Comparison of ENCODE assay signal across 8 cellular contexts in the genomic region with DNA sequence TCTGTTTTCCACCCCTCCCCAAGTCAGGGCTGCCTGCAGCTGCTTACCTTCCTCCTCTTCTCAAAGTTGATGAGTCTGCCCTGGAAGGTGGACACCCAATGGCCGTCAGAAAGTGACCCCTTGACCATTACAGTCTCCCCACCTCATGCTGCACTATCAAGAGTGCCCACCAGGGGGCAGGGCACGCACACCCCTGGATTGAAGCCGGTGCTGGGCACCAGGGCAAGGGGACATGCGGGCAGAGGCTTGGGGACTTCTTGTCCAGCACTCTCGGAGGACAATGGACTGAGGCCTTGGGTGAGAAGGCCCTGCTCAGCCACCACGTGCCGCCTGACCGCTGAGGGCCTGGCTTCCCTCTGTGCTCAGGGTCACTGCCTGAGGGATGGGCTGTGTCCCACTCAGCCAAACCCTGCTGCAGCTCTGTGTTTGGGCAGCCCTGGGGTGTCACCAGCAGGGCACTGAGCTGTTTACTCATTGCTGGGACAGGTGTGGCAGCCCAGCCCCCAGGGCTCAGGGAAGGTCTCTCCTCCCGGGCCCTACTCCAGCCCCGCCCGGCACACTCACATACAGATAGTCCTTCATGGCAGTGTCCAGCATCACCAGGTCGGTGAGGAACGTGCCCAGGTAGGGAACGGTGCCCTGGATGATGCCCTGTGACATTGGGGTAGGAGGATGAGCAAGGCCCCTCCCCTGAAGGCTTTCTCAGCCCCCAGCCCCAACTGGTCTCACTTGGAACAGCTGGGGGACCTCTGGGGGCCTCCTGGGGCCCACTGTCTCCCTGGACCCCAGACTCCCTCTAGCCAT. TPM values are rescaled to one million over a fixed set of nuclear protein-coding genes. Genes with fewer than 3 reads are reported as not detected.
DNase-seq lines count a peak whose midpoint lies in the region; ATAC-seq and TF ChIP-seq lines count a peak whose summit lies in the region.

No MANE protein-coding gene starts in this region.

- no peaks in the 10 kb centered on the region for H3K9me3 ChIP-seq in SK-N-SH

- WGBS in SK-N-SH (ENCODE audit: low lambda C conversion rate) = 79% methylated on average over 7 of the region's 14 CpGs

- TF ChIP-seq RAD21 in SK-N-SH (IDR thresholded peaks at IDR 0.05; ENCODE audit: low read length) = peak; percentile 92

- H3K79me2 ChIP-seq in SK-N-SH (ENCODE audit: insufficient read depth) = no peaks in the 10 kb centered on the region

- no peak for TF ChIP-seq EP300 in SK-N-SH (IDR thresholded peaks at IDR 0.05; ENCODE audit: borderline replicate concordance in 1 of 2, low read depth in 1 of 2, low read length in 1 of 2)

- CTCF ChIA-PET in SK-N-SH (lab: Yijun Ruan, JAX) = interaction anchor here (0.6 to 30.3 kb wide), 29 partner anchors 8 to 226 kb away, joined by 3 to 810 read pairs (median 3); a partner anchor contains a TSS

- H3F3A ChIP-seq in SK-N-SH (replicated peaks; ENCODE audit: insufficient read depth) = no peaks in the 10 kb centered on the region

- H3K4me3 ChIP-seq in GM12875 (ENCODE audit: low read depth, low read length) (no peak overlapping the region), SK-N-SH (ENCODE audit: low read depth in 2 of 2, low read length in 1 of 2) (no peak overlapping the region; a peak in 1 of 4 replicates)

- H4K20me1 ChIP-seq in SK-N-SH (ENCODE audit: insufficient read depth) = 0 out of 2 replicates have a peak, but pooled peaks cover 7% of the 10 kb centered on the region

- TF ChIP-seq CTCF in GM12875 (IDR thresholded peaks at IDR 0.05; ENCODE audit: borderline replicate concordance, insufficient read depth, low read depth, low read length) (peak; percentile 95), SK-N-SH (IDR thresholded peaks at IDR 0.05) (peak; percentile 94)

- no peaks in the 10 kb centered on the region for H3K27me3 ChIP-seq in SK-N-SH (ENCODE audit: insufficient read depth)

- peaks cover 0 to 2% of the 10 kb centered on the region in 2 experiments; a peak in 1 of 4 replicates for H3K4me1 ChIP-seq in SK-N-SH (ENCODE audit: control insufficient read depth in 1 of 2, insufficient read depth in 2 of 2, low read depth in 1 of 2, low read length in 1 of 2)

- no peak overlapping the region for H3K9ac ChIP-seq in SK-N-SH

- peaks cover 26 to 82% of the 10 kb centered on the region in 2 experiments for H3K36me3 ChIP-seq in SK-N-SH (replicated peaks in 1 of 2; ENCODE audit: control insufficient read depth in 1 of 2, insufficient read depth in 2 of 2, low read length in 1 of 2)

- H3K27ac ChIP-seq in SK-N-SH (ENCODE audit: low read depth in 2 of 2, low read length in 1 of 2) (peak overlapping the region in 1 of 2 experiments; percentile 50; a peak in 1 of 4 replicates), angular gyrus (ENCODE audit: low read depth, low read length) (peak overlapping the region; percentile 73)

- H2AFZ ChIP-seq in SK-N-SH (ENCODE audit: low read depth) = no peak overlapping the region

- intact Hi-C loops in left cardiac atrium (cut with DNase I) = loop anchor here in 1 of 2 donors (1.0 kb wide), 1 partner anchor 44 kb away; no protein-coding TSS in a partner anchor

- no peak overlapping the region for H3K4me2 ChIP-seq in SK-N-SH

- H3K9me2 ChIP-seq in SK-N-SH = no peaks in the 10 kb centered on the region

- POLR2A ChIA-PET in SK-N-SH (lab: Yijun Ruan, JAX) = interaction anchor here (1.0 to 1.3 kb wide), 3 partner anchors 13 to 41 kb away, joined by 4 to 6 read pairs (median 4); no protein-coding TSS in a partner anchor

- DNase-seq in 8988T (peak; percentile 79), SK-N-SH (peak; percentile 93), left cardiac atrium (peak; percentile 73), retina (peak; percentile 77), SIG-M5 (lab: John Stamatoyannopoulos, UW) (no peak)

- ATAC-seq in left cardiac atrium = peak; percentile 73 to 82
- no peak for ATAC-seq in HG02623 (IDR thresholded peaks at IDR 0.05; ENCODE audit: unreplicated experiment)

TF ChIP-seq in SK-N-SH, 30 proteins besides CTCF, POLR2A, EP300 and RAD21:
- TF ChIP-seq, protein P1, sequence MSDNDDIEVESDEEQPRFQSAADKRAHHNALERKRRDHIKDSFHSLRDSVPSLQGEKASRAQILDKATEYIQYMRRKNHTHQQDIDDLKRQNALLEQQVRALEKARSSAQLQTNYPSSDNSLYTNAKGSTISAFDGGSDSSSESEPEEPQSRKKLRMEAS (IDR thresholded peaks at IDR 0.05; ENCODE audit: low read depth) = no peak
- peak; percentile 94 for TF ChIP-seq SMC3 (IDR thresholded peaks at IDR 0.05; ENCODE audit: low read depth, low read length)
- TF ChIP-seq MXI1 (IDR thresholded peaks at IDR 0.05; ENCODE audit: low read depth, low read length) = peak; percentile 67; the same call in 1 of the 2 replicates

RNA-seq across cellular contexts. Expression of a gene that starts 17.7 kb away (rescaled TPM):
- polyA plus RNA-seq in SK-N-SH (2012; rRNA removed) = 64.1 and 64.7 TPM in 2 replicates
- 29.8 and 47.9 TPM in 2 replicates for polyA plus RNA-seq in SK-N-SH (2012; cell fraction: cytosol; rRNA removed)
- polyA plus RNA-seq in SK-N-SH (2012; cell fraction: nucleus; rRNA removed) = 152 and 169 TPM in 2 replicates
- total RNA-seq in left cardiac atrium = 10 to 100 TPM; 27.0 to 29.3 TPM

RNA-seq across cellular contexts. Expression of a gene that starts 41.6 kb away (rescaled TPM):
- polyA plus RNA-seq in SK-N-SH (2012; rRNA removed) = 0.75 and 0.87 TPM in 2 replicates
- polyA plus RNA-seq in SK-N-SH (2012; cell fraction: cytosol; rRNA removed) = 0.24 and 0.35 TPM in 2 replicates
- polyA plus RNA-seq in SK-N-SH (2012; cell fraction: nucleus; rRNA removed) = 6.3 and 7.8 TPM in 2 replicates
- 1 to 10 TPM; 2.5 to 8.8 TPM for total RNA-seq in left cardiac atrium
